In genomic region chr2:23301151-23301550, GRCh38 we compare ENCODE assay signal across 17 cellular contexts.
DNase-seq lines count a peak whose midpoint lies in the region; ATAC-seq and TF ChIP-seq lines count a peak whose summit lies in the region.
"Had no signal": no experiment of that assay in that cellular context is flagged by ENCODE, and none has a peak within 500 bp of the region (broad histone marks: within the 10 kb centered on the region; RNA-seq: fewer than 3 reads in every experiment).

No MANE protein-coding gene starts in this region.

- H3K4me3 Mint-ChIP-seq in type B pancreatic cell: no peak overlapping the region
- no peak overlapping the region for H3K4me3 Mint-ChIP-seq in activated CD8-positive, alpha-beta memory T cell treated with anti-CD3 and anti-CD28 coated beads, Interleukin-2, amount 10 ng/mL, durations not matched to agents 7 days and 5 days
- H3K4me3 Mint-ChIP-seq: CD8-positive, alpha-beta T cell had no signal

- CTCF ChIA-PET in activated CD8-positive, alpha-beta memory T cell treated with anti-CD3 and anti-CD28 coated beads, Interleukin-2, amount 10 ng/mL, durations not matched to agents 7 days and 5 days (lab: Charles Lee): interaction anchor here (0.8 kb wide), 1 partner anchor 40 kb away, joined by 3 read pairs; no protein-coding TSS in a partner anchor

- TF ChIP-seq CTCF in fibroblast of villous mesenchyme (IDR thresholded peaks at IDR 0.05; ENCODE audit: insufficient read depth, low read depth, low read length) (no peak), type B pancreatic cell (conservative IDR thresholded peaks at IDR 0.05) (no peak)

- H3K36me3 ChIP-seq in adipocyte (ENCODE audit: control insufficient read depth, insufficient read depth, low read length, severe bottlenecking): no peaks in the 10 kb centered on the region

- peaks cover 7% of the 10 kb centered on the region for H3K27me3 ChIP-seq in adipocyte (replicated peaks; ENCODE audit: control insufficient read depth, insufficient read depth, low read length)

- no peaks in the 10 kb centered on the region for H3K36me3 Mint-ChIP-seq in type B pancreatic cell
- H3K36me3 Mint-ChIP-seq in activated CD8-positive, alpha-beta memory T cell treated with anti-CD3 and anti-CD28 coated beads, Interleukin-2, amount 10 ng/mL, durations not matched to agents 7 days and 5 days: no peaks in the 10 kb centered on the region
- H3K36me3 Mint-ChIP-seq: CD8-positive, alpha-beta T cell had no signal

- peak overlapping the region; percentile 15 for H3K27ac Mint-ChIP-seq in type B pancreatic cell
- H3K27ac Mint-ChIP-seq in activated CD8-positive, alpha-beta memory T cell treated with anti-CD3 and anti-CD28 coated beads, Interleukin-2, amount 10 ng/mL, durations not matched to agents 7 days and 5 days: no peak overlapping the region
- H3K27ac Mint-ChIP-seq: CD8-positive, alpha-beta T cell had no signal

- H3K4me3 ChIP-seq in adipocyte (ENCODE audit: low read length) (no peak overlapping the region), fibroblast of villous mesenchyme (ENCODE audit: low read depth, low read length) (no peak overlapping the region)
- H3K4me3 ChIP-seq: PC-9 had no signal

- DNase-seq in ELR (ENCODE audit: low read depth) (peak; percentile 30), adipocyte (ENCODE audit: low read depth) (peak; percentile 55), fibroblast of villous mesenchyme (ENCODE audit: low read depth) (peak; percentile 28), type B pancreatic cell (ENCODE audit: extremely low spot score, unreplicated experiment) (no peak), NCI-H2196 (lab: John Stamatoyannopoulos, UW; ENCODE audit: unreplicated experiment) (no peak)
- DNase-seq in activated CD8-positive, alpha-beta memory T cell treated with anti-CD3 and anti-CD28 coated beads, Interleukin-2, amount 10 ng/mL, durations not matched to agents 7 days and 5 days: no peak
- DNase-seq: AML-193; C1 segment of cervical spinal cord; CD8-positive, alpha-beta T cell; GF-D8; Kasumi-1; NCI-H1417 treated with DMSO at 0.1 percent for 48 hours; NCI-H187; PC-9; RPMI8226; SHP77 had no signal

- H3K27me3 Mint-ChIP-seq in type B pancreatic cell: no peaks in the 10 kb centered on the region
- H3K27me3 Mint-ChIP-seq in activated CD8-positive, alpha-beta memory T cell treated with anti-CD3 and anti-CD28 coated beads, Interleukin-2, amount 10 ng/mL, durations not matched to agents 7 days and 5 days: peaks cover 9% of the 10 kb centered on the region

- H3K4me1 ChIP-seq in adipocyte (ENCODE audit: control insufficient read depth, insufficient read depth, low read length): peaks cover 5% of the 10 kb centered on the region

- ATAC-seq in HG03159 (IDR thresholded peaks at IDR 0.05; ENCODE audit: unreplicated experiment): no peak
- ATAC-seq in activated CD8-positive, alpha-beta memory T cell treated with anti-CD3 and anti-CD28 coated beads, Interleukin-2, amount 10 ng/mL, durations not matched to agents 7 days and 5 days: no peak
- ATAC-seq: CD8-positive, alpha-beta T cell had no signal

- H3K9me3 Mint-ChIP-seq in type B pancreatic cell: peaks cover 7% of the 10 kb centered on the region
- H3K9me3 Mint-ChIP-seq in activated CD8-positive, alpha-beta memory T cell treated with anti-CD3 and anti-CD28 coated beads, Interleukin-2, amount 10 ng/mL, durations not matched to agents 7 days and 5 days (ENCODE audit: low read depth): peaks cover 2% of the 10 kb centered on the region
- H3K9me3 Mint-ChIP-seq: CD8-positive, alpha-beta T cell had no signal

- no peaks in the 10 kb centered on the region for H3K9me3 ChIP-seq in adipocyte (ENCODE audit: control insufficient read depth, low read length)

- peaks cover 36% of the 10 kb centered on the region for H3K4me1 Mint-ChIP-seq in type B pancreatic cell (ENCODE audit: unreplicated experiment)
- no peaks in the 10 kb centered on the region for H3K4me1 Mint-ChIP-seq in activated CD8-positive, alpha-beta memory T cell treated with anti-CD3 and anti-CD28 coated beads, Interleukin-2, amount 10 ng/mL, durations not matched to agents 7 days and 5 days

- no peak overlapping the region for H3K9ac ChIP-seq in adipocyte (ENCODE audit: low read length)

Comparison
In these comparisons a context has a peak if more than half of its experiments do, and no peak if none do; other contexts are left out.
1. DNase-seq: peak in ELR (single experiment), adipocyte (single experiment) and fibroblast of villous mesenchyme (single experiment); none in type B pancreatic cell (single experiment), activated CD8-positive, alpha-beta memory T cell treated with anti-CD3 and anti-CD28 coated beads, Interleukin-2, amount 10 ng/mL, durations not matched to agents 7 days and 5 days (single experiment) and NCI-H2196 (single experiment).